Comparison of ENCODE assay signal across 8 cellular contexts in the genomic region with DNA sequence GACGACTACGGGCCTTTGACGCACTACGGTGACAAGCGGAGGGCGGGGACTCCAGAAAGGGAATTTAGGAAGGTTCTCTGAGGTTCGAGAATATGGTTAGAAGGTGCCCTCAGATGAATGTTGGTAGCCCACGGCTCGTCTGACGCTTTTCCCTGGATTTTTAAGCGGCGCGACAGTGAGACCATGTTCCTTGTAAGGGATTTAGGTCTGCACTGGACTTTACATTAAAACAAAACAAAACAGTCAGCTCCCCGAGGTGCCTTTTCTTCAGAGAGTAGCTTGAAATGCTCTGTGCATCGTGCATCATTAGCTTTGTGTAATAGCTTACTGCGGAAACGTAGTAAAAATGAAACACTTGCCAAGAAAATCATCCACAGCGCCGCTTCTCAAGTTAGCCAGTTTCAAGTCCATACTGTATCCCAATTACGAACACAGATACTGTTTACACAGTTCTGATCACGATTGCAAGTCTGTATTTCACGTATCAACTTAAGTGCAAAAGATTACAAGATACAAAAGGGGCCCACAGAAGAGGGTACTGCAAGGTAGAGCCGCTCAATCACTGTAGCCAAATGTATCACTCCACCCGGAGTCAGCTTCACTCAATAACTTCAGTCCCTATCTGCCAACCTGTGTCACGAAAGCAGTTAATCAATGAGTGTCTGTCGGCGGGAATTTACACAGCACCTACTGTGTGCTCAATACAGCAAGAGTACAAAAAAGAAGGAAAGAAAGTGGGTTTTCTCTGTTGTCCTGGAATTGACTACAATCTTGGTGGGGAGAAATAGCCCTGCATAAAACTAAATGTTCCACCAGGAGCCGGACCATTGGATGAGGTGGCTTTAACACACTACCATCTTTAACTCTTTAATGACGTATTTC. TPM values are rescaled to one million over a fixed set of nuclear protein-coding genes. Genes with fewer than 3 reads are reported as not detected.
A peak's percentile ranks its signal among the peaks of the same experiment; 100 is the strongest.
DNase-seq lines count a peak whose midpoint lies in the region; ATAC-seq and TF ChIP-seq lines count a peak whose summit lies in the region.

No MANE protein-coding gene starts in this region.

- H4K20me1 ChIP-seq in PC-3 (ENCODE audit: low read length) = peaks cover 35% of the 10 kb centered on the region

- intact Hi-C loops in PC-3 (cut with micrococcal nuclease) = loop anchor here (2.0 kb wide), 1 partner anchor 90 kb away; no protein-coding TSS in a partner anchor

- H3K9me3 ChIP-seq in PC-3 (ENCODE audit: low read length) (no peaks in the 10 kb centered on the region), endocrine pancreas (ENCODE audit: control insufficient read depth, low read length) (no peaks in the 10 kb centered on the region)

- peak overlapping the region; percentile 89 for H2AFZ ChIP-seq in PC-3 (ENCODE audit: low read length)

- H3K36me3 ChIP-seq in PC-3 (ENCODE audit: low read depth, low read length) = no peaks in the 10 kb centered on the region; the same call in 1 of the 2 replicates
- H3K36me3 ChIP-seq in endocrine pancreas (ENCODE audit: control insufficient read depth, insufficient read depth, low read length) = no peaks in the 10 kb centered on the region

- peak overlapping the region; percentile 89 for H3K4me3 Mint-ChIP-seq in nephron progenitor cell

- no peaks in the 10 kb centered on the region for H3F3A ChIP-seq in PC-3 (ENCODE audit: low read length, unreplicated experiment)

- H3K9me3 Mint-ChIP-seq in nephron progenitor cell = peaks cover 65% of the 10 kb centered on the region

- peak overlapping the region; percentile 93 for H3K27ac Mint-ChIP-seq in nephron progenitor cell

- DNase-seq in DMS79 treated with DMSO at 0.1 percent for 48 hours (lab: John Stamatoyannopoulos, UW) (peak; percentile 80), DMS79 (lab: John Stamatoyannopoulos, UW) (no peak), HFF-Myc (ENCODE audit: extremely low read depth, low read depth) (peak; percentile 70), PC-3 (no peak), nephron progenitor cell (no peak), NCI-H1436 (lab: John Stamatoyannopoulos, UW) (no peak)
- DNase-seq in activated effector memory CD4-positive, alpha-beta T cell treated with Interleukin-2 at 50 U/mL for 16 hours = no peak

- peak overlapping the region; percentile 60 for H3K27ac ChIP-seq in PC-3 (ENCODE audit: low read length)

- H3K36me3 Mint-ChIP-seq in nephron progenitor cell (ENCODE audit: low read depth) = peaks cover 3% of the 10 kb centered on the region

- peaks cover 14% of the 10 kb centered on the region for H3K4me1 Mint-ChIP-seq in nephron progenitor cell

- H3K27me3 ChIP-seq in PC-3 (ENCODE audit: low read length) (no peaks in the 10 kb centered on the region), endocrine pancreas (ENCODE audit: control insufficient read depth, insufficient read depth, low read length) (no peaks in the 10 kb centered on the region)

- peak overlapping the region; percentile 100 for H3K9ac ChIP-seq in PC-3 (ENCODE audit: low read length)
- no peak overlapping the region for H3K9ac ChIP-seq in endocrine pancreas (ENCODE audit: control insufficient read depth, insufficient read depth, low read length)

- no peaks in the 10 kb centered on the region for H3K9me2 ChIP-seq in PC-3 (replicated peaks; ENCODE audit: low read length)

- POLR2A ChIA-PET in PC-3 (lab: Charles Lee; ENCODE audit: unreplicated experiment) = no interaction called here

- CTCF ChIA-PET in PC-3 (lab: Charles Lee) = interaction anchor here (0.7 kb wide), 1 partner anchor 152 kb away, joined by 3 read pairs; the partner anchor contains the start of gene SOWAHD

- H3K27me3 Mint-ChIP-seq in nephron progenitor cell (ENCODE audit: low read depth, poor library complexity) = peaks cover 29% of the 10 kb centered on the region

- H3K4me3 ChIP-seq in HFF-Myc (replicated peaks; ENCODE audit: low read depth, low read length) (peak overlapping the region; percentile 69), PC-3 (ENCODE audit: low read length) (peak overlapping the region; percentile 93), endocrine pancreas (ENCODE audit: control insufficient read depth, insufficient read depth, low read length) (peak overlapping the region; percentile 82)

- H3K4me2 ChIP-seq in PC-3 (ENCODE audit: low read length) = peak overlapping the region; percentile 88

- peaks cover 46% of the 10 kb centered on the region for H3K79me2 ChIP-seq in PC-3 (ENCODE audit: low read length)

- TSS peak; percentile 74 for BruUV-seq in PC-3 (replicated peaks; lab: Mats Ljungman, UMichigan)

- peak; percentile 14 for ATAC-seq in PC-3

- no peak for TF ChIP-seq CTCF in HFF-Myc (IDR thresholded peaks at IDR 0.05; ENCODE audit: low read depth, low read length, missing control alignments)
- no peak for TF ChIP-seq CTCF in PC-3 (conservative IDR thresholded peaks at IDR 0.05; ENCODE audit: low read depth, low read length)
- no peak for TF ChIP-seq CTCF in nephron progenitor cell (IDR thresholded peaks at IDR 0.05)

- H3K4me1 ChIP-seq in PC-3 (ENCODE audit: insufficient read depth, low read length) = peaks cover 20% of the 10 kb centered on the region
- no peaks in the 10 kb centered on the region for H3K4me1 ChIP-seq in endocrine pancreas (ENCODE audit: control insufficient read depth, insufficient read depth, low read length)

RNA-seq across cellular contexts. Expression of gene NKRF, which starts 0.5 kb away (rescaled TPM):
- total RNA-seq in PC-3 (2014; rRNA removed) = 9.1 and 11.4 TPM in 2 replicates

RNA-seq across cellular contexts. Expression of gene UBE2A, which starts 32.4 kb away (rescaled TPM):
- total RNA-seq in PC-3 (2014; rRNA removed) = 36.7 and 46.6 TPM in 2 replicates

RNA-seq across cellular contexts. Expression of gene STEEP1, which starts 41.5 kb away (rescaled TPM):
- total RNA-seq in PC-3 (2014; rRNA removed) = 84.3 and 104 TPM in 2 replicates

Comparison
In these comparisons a context has a peak if more than half of its experiments do, and no peak if none do; other contexts are left out.
1. DNase-seq: peak in DMS79 treated with DMSO at 0.1 percent for 48 hours (single experiment) and HFF-Myc (single experiment); none in DMS79 (single experiment), PC-3 (single experiment), nephron progenitor cell (single experiment), NCI-H1436 (single experiment) and activated effector memory CD4-positive, alpha-beta T cell treated with Interleukin-2 at 50 U/mL for 16 hours (single experiment).
2. Peak in every context shown above with its lines, with median percentiles within 50 percentile points of each other: H3K4me3 ChIP-seq.